1 cellular context compared by ENCODE assay signal in genomic region chr13:71866173-71867091, GRCh38.
TF ChIP-seq lines count a peak whose summit lies in the region.

No MANE protein-coding gene starts in this region.

TF ChIP-seq in WTC11, 78 proteins besides CTCF, POLR2A, EP300 and RAD21 (continued from another document):
- TF ChIP-seq HMGXB4 (CRISPR knock-in tag; IDR thresholded peaks at IDR 0.05) = no peak
- no peak for TF ChIP-seq IRF2 (CRISPR knock-in tag; IDR thresholded peaks at IDR 0.05; ENCODE audit: borderline replicate concordance, low read depth)
- no peak for TF ChIP-seq GTF2I (CRISPR knock-in tag; conservative IDR thresholded peaks at IDR 0.05)
